ENCODE assay signal across 18 cellular contexts in the genomic region with DNA sequence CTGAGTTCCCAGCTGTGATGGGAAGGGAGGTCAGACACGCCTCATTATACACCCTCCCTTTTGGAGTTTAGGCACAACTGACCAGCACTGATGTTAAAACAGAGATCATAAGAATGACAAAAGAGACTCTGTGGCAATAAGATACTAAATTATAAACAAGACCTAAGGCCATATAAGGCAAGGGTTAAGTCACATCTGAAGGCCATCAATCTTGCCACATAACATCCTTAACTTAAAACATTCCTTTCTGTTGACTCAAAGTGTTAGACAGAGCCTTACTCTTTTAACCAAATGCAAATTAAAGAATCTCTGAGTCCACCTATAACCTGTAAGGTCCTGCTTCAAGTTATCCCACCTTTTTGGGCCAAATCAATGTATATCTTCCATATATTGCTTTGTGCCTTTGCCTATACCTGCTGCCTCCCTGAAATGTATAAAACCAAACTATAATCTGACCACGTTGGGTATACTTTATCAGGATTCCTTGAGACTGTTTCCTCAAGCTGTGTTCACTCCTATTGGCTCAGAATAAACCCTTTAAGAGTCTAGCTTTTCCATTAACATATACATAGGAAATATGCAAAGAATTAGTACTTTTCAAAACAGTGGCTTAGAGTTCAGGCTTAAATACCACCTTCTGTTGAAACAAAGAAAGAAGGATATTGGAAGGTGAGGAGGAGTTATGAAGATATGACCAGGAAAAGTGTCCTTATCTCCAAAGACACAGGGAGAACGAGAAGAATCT.
DNase-seq lines count a peak whose midpoint lies in the region; ATAC-seq, FAIRE-seq and TF ChIP-seq lines count a peak whose summit lies in the region.
"Had no signal": no experiment of that assay in that cellular context is flagged by ENCODE, and none has a peak within 500 bp of the region (broad histone marks: within the 10 kb centered on the region; RNA-seq: fewer than 3 reads in every experiment).

No MANE protein-coding gene starts in this region.

- peak; percentile 57 for DNase-seq in HT1080 (ENCODE audit: low read depth)
- DNase-seq in RWPE2 (ENCODE audit: low spot score): no peak
- peak in 1 of 2 donors; percentile 58 for DNase-seq in foreskin keratinocyte
- DNase-seq in NOMO-1 treated with DMSO at 0.1 percent for 48 hours (lab: John Stamatoyannopoulos, UW; ENCODE audit: unreplicated experiment): no peak
- no peak for DNase-seq in NCI-H2171 (lab: John Stamatoyannopoulos, UW)
- DNase-seq in frontal cortex (ENCODE audit: low spot score in 2 of 2): no peak
- DNase-seq: activated CD4-positive, alpha-beta T cell treated with anti-CD3 and anti-CD28 coated beads for 48 hours; activated naive CD8-positive, alpha-beta T cell treated with anti-CD3 and anti-CD28 coated beads for 36 hours; activated T-cell treated with anti-CD3 and anti-CD28 coated beads, Interleukin-2, amount 50 U/mL, for 24 hours; CD4-positive, CD25-positive, alpha-beta regulatory T cell; cerebellar nuclear complex; left colon; NCI-H187 treated with DMSO at 0.1 percent for 48 hours; NCI-H524; Right ventricle myocardium superior had no signal

- H3K27ac ChIP-seq in RWPE2 (ENCODE audit: poor library complexity, severe bottlenecking): peak overlapping the region; percentile 45
- no peak overlapping the region for H3K27ac ChIP-seq in foreskin keratinocyte
- H3K27ac ChIP-seq: KMS-11 had no signal

- peaks cover 10% of the 10 kb centered on the region for H3K4me1 ChIP-seq in RWPE2 (ENCODE audit: insufficient read depth, poor library complexity, severe bottlenecking)
- peaks cover 11% of the 10 kb centered on the region for H3K4me1 ChIP-seq in foreskin keratinocyte

- H3K4me3 Mint-ChIP-seq in stimulated activated memory B cell treated with anti-CD40 and anti-IgM and Interleukin-4, amounts not matched to agents 10 μg/mL and 1 μg/mL and 100 μg/mL, for 72 hours: no peak overlapping the region
- H3K4me3 Mint-ChIP-seq: activated naive CD8-positive, alpha-beta T cell treated with anti-CD3 and anti-CD28 coated beads for 36 hours; activated T-cell treated with anti-CD3 and anti-CD28 coated beads, Interleukin-2, amount 50 U/mL, for 24 hours; CD4-positive, CD25-positive, alpha-beta regulatory T cell; T-helper 2 cell treated with Interferon-gamma antibody and Interleukin-4, amounts not matched to agents 5 μg/mL and 100 μg/mL, for 36 hours had no signal

- no peak for FAIRE-seq in frontal cortex (lab: Jason Lieb, UNC)

- no peaks in the 10 kb centered on the region for H3K27me3 ChIP-seq in RWPE2 (ENCODE audit: insufficient read depth, poor library complexity, severe bottlenecking)
- H3K27me3 ChIP-seq in foreskin keratinocyte: no peaks in the 10 kb centered on the region

- TF ChIP-seq CTCF in RWPE2 (IDR thresholded peaks at IDR 0.05; ENCODE audit: poor library complexity, severe bottlenecking) (no peak), foreskin keratinocyte (conservative IDR thresholded peaks at IDR 0.05) (no peak)

- peaks cover 24% of the 10 kb centered on the region for H3K4me1 Mint-ChIP-seq in stimulated activated memory B cell treated with anti-CD40 and anti-IgM and Interleukin-4, amounts not matched to agents 10 μg/mL and 1 μg/mL and 100 μg/mL, for 72 hours

- H3K4me3 ChIP-seq in RWPE2 (ENCODE audit: severe bottlenecking): no peak overlapping the region

- H3K36me3 ChIP-seq in RWPE2 (ENCODE audit: low read depth): no peaks in the 10 kb centered on the region

- H3K27me3 Mint-ChIP-seq in stimulated activated memory B cell treated with anti-CD40 and anti-IgM and Interleukin-4, amounts not matched to agents 10 μg/mL and 1 μg/mL and 100 μg/mL, for 72 hours: no peaks in the 10 kb centered on the region
- H3K27me3 Mint-ChIP-seq: activated naive CD8-positive, alpha-beta T cell treated with anti-CD3 and anti-CD28 coated beads for 36 hours had no signal

- no peaks in the 10 kb centered on the region for H3K9me3 Mint-ChIP-seq in stimulated activated memory B cell treated with anti-CD40 and anti-IgM and Interleukin-4, amounts not matched to agents 10 μg/mL and 1 μg/mL and 100 μg/mL, for 72 hours
- H3K9me3 Mint-ChIP-seq: activated naive CD8-positive, alpha-beta T cell treated with anti-CD3 and anti-CD28 coated beads for 36 hours; activated T-cell treated with anti-CD3 and anti-CD28 coated beads, Interleukin-2, amount 50 U/mL, for 24 hours; CD4-positive, CD25-positive, alpha-beta regulatory T cell; T-helper 2 cell treated with Interferon-gamma antibody and Interleukin-4, amounts not matched to agents 5 μg/mL and 100 μg/mL, for 36 hours had no signal

- peak overlapping the region; percentile 69 for H3K27ac Mint-ChIP-seq in stimulated activated memory B cell treated with anti-CD40 and anti-IgM and Interleukin-4, amounts not matched to agents 10 μg/mL and 1 μg/mL and 100 μg/mL, for 72 hours
- H3K27ac Mint-ChIP-seq: activated naive CD8-positive, alpha-beta T cell treated with anti-CD3 and anti-CD28 coated beads for 36 hours; activated T-cell treated with anti-CD3 and anti-CD28 coated beads, Interleukin-2, amount 50 U/mL, for 24 hours; T-helper 2 cell treated with Interferon-gamma antibody and Interleukin-4, amounts not matched to agents 5 μg/mL and 100 μg/mL, for 36 hours had no signal

- no peaks in the 10 kb centered on the region for H3K36me3 Mint-ChIP-seq in stimulated activated memory B cell treated with anti-CD40 and anti-IgM and Interleukin-4, amounts not matched to agents 10 μg/mL and 1 μg/mL and 100 μg/mL, for 72 hours
- H3K36me3 Mint-ChIP-seq: activated naive CD8-positive, alpha-beta T cell treated with anti-CD3 and anti-CD28 coated beads for 36 hours; CD4-positive, CD25-positive, alpha-beta regulatory T cell had no signal

- ATAC-seq in RWPE2 (ENCODE audit: low read depth) (peak; percentile 83), foreskin keratinocyte (peak; percentile 60)
- ATAC-seq in stimulated activated memory B cell treated with anti-CD40 and anti-IgM and Interleukin-4, amounts not matched to agents 10 μg/mL and 1 μg/mL and 100 μg/mL, for 72 hours: no peak
- ATAC-seq: left colon had no signal

- no peaks in the 10 kb centered on the region for H3K9me3 ChIP-seq in RWPE2 (ENCODE audit: severe bottlenecking)
